ENCODE assay signal across 15 cellular contexts in genomic region chr10:103780242-103781149, GRCh38.
A peak's percentile ranks its signal among the peaks of the same experiment; 100 is the strongest.
DNase-seq lines count a peak whose midpoint lies in the region; ATAC-seq and TF ChIP-seq lines count a peak whose summit lies in the region.
"Had no signal": no experiment of that assay in that cellular context is flagged by ENCODE, and none has a peak within 500 bp of the region (broad histone marks: within the 10 kb centered on the region; RNA-seq: fewer than 3 reads in every experiment).

No MANE protein-coding gene starts in this region.

- H3F3A ChIP-seq in GM23248 (ENCODE audit: insufficient read depth), result peaks cover 17% of the 10 kb centered on the region

- peak overlapping the region; percentile 58 for H3K27ac ChIP-seq in GM23248
- peak overlapping the region; percentile 91 for H3K27ac ChIP-seq in RWPE1
- H3K27ac ChIP-seq: ascending aorta had no signal

- peak; percentile 11 for ATAC-seq in left colon
- ATAC-seq in stimulated activated naive B cell treated with anti-CD40 and anti-IgM and Interleukin-4, amounts not matched to agents 10 μg/mL and 1 μg/mL and 100 μg/mL, for 72 hours (replicated peaks), result no peak
- ATAC-seq in GM21717 (IDR thresholded peaks at IDR 0.05; ENCODE audit: unreplicated experiment), result no peak

- H3K27me3 Mint-ChIP-seq in stimulated activated naive B cell treated with anti-CD40 and anti-IgM and Interleukin-4, amounts not matched to agents 10 μg/mL and 1 μg/mL and 100 μg/mL, for 72 hours, result peaks cover 33 to 46% of the 10 kb centered on the region in 2 donors

- no peaks in the 10 kb centered on the region for H3K79me2 ChIP-seq in GM23248 (ENCODE audit: insufficient read depth)

- H3K9me3 Mint-ChIP-seq in stimulated activated naive B cell treated with anti-CD40 and anti-IgM and Interleukin-4, amounts not matched to agents 10 μg/mL and 1 μg/mL and 100 μg/mL, for 72 hours, result no peaks in the 10 kb centered on the region
- H3K9me3 Mint-ChIP-seq: immature natural killer cell, memory B cell had no signal

- no peaks in the 10 kb centered on the region for H3K9me2 ChIP-seq in GM23248 (ENCODE audit: insufficient read depth)

- no peak overlapping the region for H3K4me3 ChIP-seq in GM23248
- H3K4me3 ChIP-seq: ascending aorta had no signal

- peaks cover 11 to 19% of the 10 kb centered on the region in 2 donors for H3K4me1 Mint-ChIP-seq in stimulated activated naive B cell treated with anti-CD40 and anti-IgM and Interleukin-4, amounts not matched to agents 10 μg/mL and 1 μg/mL and 100 μg/mL, for 72 hours
- H3K4me1 Mint-ChIP-seq: immature natural killer cell had no signal

- in situ Hi-C loops in GM23248 (cut with MboI), result no loop called here

- no peaks in the 10 kb centered on the region for H3K36me3 ChIP-seq in GM23248 (ENCODE audit: low read depth)
- H3K36me3 ChIP-seq: ascending aorta had no signal

- H3K36me3 Mint-ChIP-seq in stimulated activated naive B cell treated with anti-CD40 and anti-IgM and Interleukin-4, amounts not matched to agents 10 μg/mL and 1 μg/mL and 100 μg/mL, for 72 hours, result no peaks in the 10 kb centered on the region
- H3K36me3 Mint-ChIP-seq: memory B cell had no signal

- no peak for TF ChIP-seq CTCF in RWPE1 (conservative IDR thresholded peaks at IDR 0.05; ENCODE audit: low read depth)

- no peaks in the 10 kb centered on the region for H3K27me3 ChIP-seq in GM23248 (replicated peaks; ENCODE audit: insufficient read depth)
- H3K27me3 ChIP-seq: ascending aorta had no signal

- CTCF ChIA-PET in RWPE1 (lab: Yijun Ruan, JAX), result interaction anchor here (0.5 to 1.4 kb wide), 13 partner anchors 8 to 266 kb away, joined by 3 to 7 read pairs (median 3); partner anchors contain the start of gene SH3PXD2A

- POLR2A ChIA-PET in RWPE1 (lab: Yijun Ruan, JAX; ENCODE audit: low non-redundant PET), result no interaction called here

- H3K9ac ChIP-seq in GM23248, result no peak overlapping the region

- no peak overlapping the region for H3K4me2 ChIP-seq in GM23248 (ENCODE audit: unreplicated experiment)

- WGBS in GM23248 (ENCODE audit: low coverage in 1 of 2, low lambda C conversion rate in 2 of 2, missing lambda C conversion rate in 2 of 2), 2 experiments, result 85 to 86% methylated on average over 8 of the region's 8 CpGs

- no peaks in the 10 kb centered on the region for H4K20me1 ChIP-seq in GM23248 (ENCODE audit: insufficient read depth)

- no peaks in the 10 kb centered on the region for H3K9me3 ChIP-seq in GM23248 (ENCODE audit: low read depth)
- H3K9me3 ChIP-seq: ascending aorta had no signal

- peaks cover 19% of the 10 kb centered on the region for H3K4me1 ChIP-seq in GM23248 (ENCODE audit: insufficient read depth)

- peak overlapping the region; percentile 26 for H3K27ac Mint-ChIP-seq in stimulated activated naive B cell treated with anti-CD40 and anti-IgM and Interleukin-4, amounts not matched to agents 10 μg/mL and 1 μg/mL and 100 μg/mL, for 72 hours
- H3K27ac Mint-ChIP-seq: activated CD4-positive, alpha-beta T cell treated with anti-CD3 and anti-CD28 coated beads for 36 hours; immature natural killer cell; memory B cell had no signal

- intact Hi-C loops in left colon (cut with DNase I, micrococcal nuclease), result no loop called here

- no peak overlapping the region for H2AFZ ChIP-seq in GM23248

- H3K4me3 Mint-ChIP-seq in stimulated activated naive B cell treated with anti-CD40 and anti-IgM and Interleukin-4, amounts not matched to agents 10 μg/mL and 1 μg/mL and 100 μg/mL, for 72 hours, result no peak overlapping the region
- H3K4me3 Mint-ChIP-seq: activated CD4-positive, alpha-beta T cell treated with anti-CD3 and anti-CD28 coated beads for 36 hours; immature natural killer cell; memory B cell had no signal

- DNase-seq in GM23248 (no peak), RWPE1 (ENCODE audit: low spot score) (no peak), left colon (no peak), NCI-H510A (lab: John Stamatoyannopoulos, UW) (no peak)
- DNase-seq in stimulated activated naive B cell treated with anti-CD40 and anti-IgM and Interleukin-4, amounts not matched to agents 10 μg/mL and 1 μg/mL and 100 μg/mL, for 72 hours, result no peak
- no peak for DNase-seq in stimulated activated CD4-positive, alpha-beta T cell treated with anti-CD3 and anti-CD28 coated beads, Interleukin-4, amount 100 ng/mL, for 4 hours
- DNase-seq: activated naive CD4-positive, alpha-beta T cell; immature natural killer cell; NCI-H2081; NCI-H524 treated with DMSO at 0.1 percent for 48 hours; stimulated activated CD4-positive, alpha-beta T cell treated with anti-CD3 and anti-CD28 coated beads, Interleukin-1b, Interleukin-23, amount 100 ng/mL, for 48 hours had no signal
